2 cellular contexts compared by ENCODE assay signal in the genomic region with DNA sequence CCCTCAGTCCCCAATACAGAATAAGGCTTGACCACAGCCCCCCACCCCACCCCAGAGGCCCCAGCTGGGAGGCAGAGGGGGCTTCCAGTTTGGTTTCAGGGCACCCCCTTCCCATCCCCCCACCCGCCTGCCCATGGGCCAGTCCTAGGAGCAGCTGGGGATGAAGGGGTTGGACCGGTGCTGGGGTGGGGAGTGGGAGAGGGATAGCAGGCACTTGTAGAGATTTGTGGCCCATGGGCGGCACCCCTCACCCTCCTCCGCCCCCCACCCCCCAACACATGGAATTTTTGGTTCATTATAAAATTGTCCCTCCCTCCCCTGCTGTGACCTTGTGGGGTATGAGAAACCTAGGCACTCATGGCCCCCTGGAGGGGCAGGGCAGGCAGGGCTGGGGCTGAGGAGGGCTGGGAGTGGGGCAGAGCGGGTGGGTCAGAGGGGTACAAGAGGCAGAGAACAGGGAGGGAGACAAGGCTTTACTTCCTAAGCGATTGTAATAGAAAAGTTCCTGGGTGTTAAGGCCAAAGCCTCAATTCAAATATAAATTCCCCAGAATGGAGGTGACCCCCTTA.
TF ChIP-seq lines count a peak whose summit lies in the region.

No MANE protein-coding gene starts in this region.

TF ChIP-seq in K562, 482 proteins besides CTCF, POLR2A, EP300 and RAD21:
- TF ChIP-seq ZC3H8 (IDR thresholded peaks at IDR 0.05) (no peak), POLR2G (IDR thresholded peaks at IDR 0.05; ENCODE audit: low read depth, low read length) (0 out of 2 replicates have a peak, but pooled peaks have one; percentile 34)
TF ChIP-seq in K562: peak in this region for 1.

TF ChIP-seq in GM23338, 12 proteins besides CTCF, POLR2A, EP300 and RAD21:
- no peak for TF ChIP-seq EZH2 (IDR thresholded peaks at IDR 0.05; ENCODE audit: low read depth, unreplicated experiment)
- TF ChIP-seq STAT1 (IDR thresholded peaks at IDR 0.05; ENCODE audit: unreplicated experiment): no peak
- no peak for TF ChIP-seq NANOG (IDR thresholded peaks at IDR 0.05; ENCODE audit: borderline replicate concordance)
- TF ChIP-seq, protein P1, sequence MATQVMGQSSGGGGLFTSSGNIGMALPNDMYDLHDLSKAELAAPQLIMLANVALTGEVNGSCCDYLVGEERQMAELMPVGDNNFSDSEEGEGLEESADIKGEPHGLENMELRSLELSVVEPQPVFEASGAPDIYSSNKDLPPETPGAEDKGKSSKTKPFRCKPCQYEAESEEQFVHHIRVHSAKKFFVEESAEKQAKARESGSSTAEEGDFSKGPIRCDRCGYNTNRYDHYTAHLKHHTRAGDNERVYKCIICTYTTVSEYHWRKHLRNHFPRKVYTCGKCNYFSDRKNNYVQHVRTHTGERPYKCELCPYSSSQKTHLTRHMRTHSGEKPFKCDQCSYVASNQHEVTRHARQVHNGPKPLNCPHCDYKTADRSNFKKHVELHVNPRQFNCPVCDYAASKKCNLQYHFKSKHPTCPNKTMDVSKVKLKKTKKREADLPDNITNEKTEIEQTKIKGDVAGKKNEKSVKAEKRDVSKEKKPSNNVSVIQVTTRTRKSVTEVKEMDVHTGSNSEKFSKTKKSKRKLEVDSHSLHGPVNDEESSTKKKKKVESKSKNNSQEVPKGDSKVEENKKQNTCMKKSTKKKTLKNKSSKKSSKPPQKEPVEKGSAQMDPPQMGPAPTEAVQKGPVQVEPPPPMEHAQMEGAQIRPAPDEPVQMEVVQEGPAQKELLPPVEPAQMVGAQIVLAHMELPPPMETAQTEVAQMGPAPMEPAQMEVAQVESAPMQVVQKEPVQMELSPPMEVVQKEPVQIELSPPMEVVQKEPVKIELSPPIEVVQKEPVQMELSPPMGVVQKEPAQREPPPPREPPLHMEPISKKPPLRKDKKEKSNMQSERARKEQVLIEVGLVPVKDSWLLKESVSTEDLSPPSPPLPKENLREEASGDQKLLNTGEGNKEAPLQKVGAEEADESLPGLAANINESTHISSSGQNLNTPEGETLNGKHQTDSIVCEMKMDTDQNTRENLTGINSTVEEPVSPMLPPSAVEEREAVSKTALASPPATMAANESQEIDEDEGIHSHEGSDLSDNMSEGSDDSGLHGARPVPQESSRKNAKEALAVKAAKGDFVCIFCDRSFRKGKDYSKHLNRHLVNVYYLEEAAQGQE (IDR thresholded peaks at IDR 0.05; ENCODE audit: unreplicated experiment): no peak
- no peak for TF ChIP-seq CREB1 (CRISPR knock-in tag; IDR thresholded peaks at IDR 0.05; ENCODE audit: low read depth)
- TF ChIP-seq, protein P2, sequence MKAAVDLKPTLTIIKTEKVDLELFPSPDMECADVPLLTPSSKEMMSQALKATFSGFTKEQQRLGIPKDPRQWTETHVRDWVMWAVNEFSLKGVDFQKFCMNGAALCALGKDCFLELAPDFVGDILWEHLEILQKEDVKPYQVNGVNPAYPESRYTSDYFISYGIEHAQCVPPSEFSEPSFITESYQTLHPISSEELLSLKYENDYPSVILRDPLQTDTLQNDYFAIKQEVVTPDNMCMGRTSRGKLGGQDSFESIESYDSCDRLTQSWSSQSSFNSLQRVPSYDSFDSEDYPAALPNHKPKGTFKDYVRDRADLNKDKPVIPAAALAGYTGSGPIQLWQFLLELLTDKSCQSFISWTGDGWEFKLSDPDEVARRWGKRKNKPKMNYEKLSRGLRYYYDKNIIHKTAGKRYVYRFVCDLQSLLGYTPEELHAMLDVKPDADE (IDR thresholded peaks at IDR 0.05): no peak
- TF ChIP-seq ZNF114 (CRISPR knock-in tag; IDR thresholded peaks at IDR 0.05): no peak
- no peak for TF ChIP-seq ZNF331 (CRISPR knock-in tag; IDR thresholded peaks at IDR 0.05; ENCODE audit: low read depth)
- no peak for TF ChIP-seq JUNB (IDR thresholded peaks at IDR 0.05; ENCODE audit: unreplicated experiment)
- TF ChIP-seq, protein P3, sequence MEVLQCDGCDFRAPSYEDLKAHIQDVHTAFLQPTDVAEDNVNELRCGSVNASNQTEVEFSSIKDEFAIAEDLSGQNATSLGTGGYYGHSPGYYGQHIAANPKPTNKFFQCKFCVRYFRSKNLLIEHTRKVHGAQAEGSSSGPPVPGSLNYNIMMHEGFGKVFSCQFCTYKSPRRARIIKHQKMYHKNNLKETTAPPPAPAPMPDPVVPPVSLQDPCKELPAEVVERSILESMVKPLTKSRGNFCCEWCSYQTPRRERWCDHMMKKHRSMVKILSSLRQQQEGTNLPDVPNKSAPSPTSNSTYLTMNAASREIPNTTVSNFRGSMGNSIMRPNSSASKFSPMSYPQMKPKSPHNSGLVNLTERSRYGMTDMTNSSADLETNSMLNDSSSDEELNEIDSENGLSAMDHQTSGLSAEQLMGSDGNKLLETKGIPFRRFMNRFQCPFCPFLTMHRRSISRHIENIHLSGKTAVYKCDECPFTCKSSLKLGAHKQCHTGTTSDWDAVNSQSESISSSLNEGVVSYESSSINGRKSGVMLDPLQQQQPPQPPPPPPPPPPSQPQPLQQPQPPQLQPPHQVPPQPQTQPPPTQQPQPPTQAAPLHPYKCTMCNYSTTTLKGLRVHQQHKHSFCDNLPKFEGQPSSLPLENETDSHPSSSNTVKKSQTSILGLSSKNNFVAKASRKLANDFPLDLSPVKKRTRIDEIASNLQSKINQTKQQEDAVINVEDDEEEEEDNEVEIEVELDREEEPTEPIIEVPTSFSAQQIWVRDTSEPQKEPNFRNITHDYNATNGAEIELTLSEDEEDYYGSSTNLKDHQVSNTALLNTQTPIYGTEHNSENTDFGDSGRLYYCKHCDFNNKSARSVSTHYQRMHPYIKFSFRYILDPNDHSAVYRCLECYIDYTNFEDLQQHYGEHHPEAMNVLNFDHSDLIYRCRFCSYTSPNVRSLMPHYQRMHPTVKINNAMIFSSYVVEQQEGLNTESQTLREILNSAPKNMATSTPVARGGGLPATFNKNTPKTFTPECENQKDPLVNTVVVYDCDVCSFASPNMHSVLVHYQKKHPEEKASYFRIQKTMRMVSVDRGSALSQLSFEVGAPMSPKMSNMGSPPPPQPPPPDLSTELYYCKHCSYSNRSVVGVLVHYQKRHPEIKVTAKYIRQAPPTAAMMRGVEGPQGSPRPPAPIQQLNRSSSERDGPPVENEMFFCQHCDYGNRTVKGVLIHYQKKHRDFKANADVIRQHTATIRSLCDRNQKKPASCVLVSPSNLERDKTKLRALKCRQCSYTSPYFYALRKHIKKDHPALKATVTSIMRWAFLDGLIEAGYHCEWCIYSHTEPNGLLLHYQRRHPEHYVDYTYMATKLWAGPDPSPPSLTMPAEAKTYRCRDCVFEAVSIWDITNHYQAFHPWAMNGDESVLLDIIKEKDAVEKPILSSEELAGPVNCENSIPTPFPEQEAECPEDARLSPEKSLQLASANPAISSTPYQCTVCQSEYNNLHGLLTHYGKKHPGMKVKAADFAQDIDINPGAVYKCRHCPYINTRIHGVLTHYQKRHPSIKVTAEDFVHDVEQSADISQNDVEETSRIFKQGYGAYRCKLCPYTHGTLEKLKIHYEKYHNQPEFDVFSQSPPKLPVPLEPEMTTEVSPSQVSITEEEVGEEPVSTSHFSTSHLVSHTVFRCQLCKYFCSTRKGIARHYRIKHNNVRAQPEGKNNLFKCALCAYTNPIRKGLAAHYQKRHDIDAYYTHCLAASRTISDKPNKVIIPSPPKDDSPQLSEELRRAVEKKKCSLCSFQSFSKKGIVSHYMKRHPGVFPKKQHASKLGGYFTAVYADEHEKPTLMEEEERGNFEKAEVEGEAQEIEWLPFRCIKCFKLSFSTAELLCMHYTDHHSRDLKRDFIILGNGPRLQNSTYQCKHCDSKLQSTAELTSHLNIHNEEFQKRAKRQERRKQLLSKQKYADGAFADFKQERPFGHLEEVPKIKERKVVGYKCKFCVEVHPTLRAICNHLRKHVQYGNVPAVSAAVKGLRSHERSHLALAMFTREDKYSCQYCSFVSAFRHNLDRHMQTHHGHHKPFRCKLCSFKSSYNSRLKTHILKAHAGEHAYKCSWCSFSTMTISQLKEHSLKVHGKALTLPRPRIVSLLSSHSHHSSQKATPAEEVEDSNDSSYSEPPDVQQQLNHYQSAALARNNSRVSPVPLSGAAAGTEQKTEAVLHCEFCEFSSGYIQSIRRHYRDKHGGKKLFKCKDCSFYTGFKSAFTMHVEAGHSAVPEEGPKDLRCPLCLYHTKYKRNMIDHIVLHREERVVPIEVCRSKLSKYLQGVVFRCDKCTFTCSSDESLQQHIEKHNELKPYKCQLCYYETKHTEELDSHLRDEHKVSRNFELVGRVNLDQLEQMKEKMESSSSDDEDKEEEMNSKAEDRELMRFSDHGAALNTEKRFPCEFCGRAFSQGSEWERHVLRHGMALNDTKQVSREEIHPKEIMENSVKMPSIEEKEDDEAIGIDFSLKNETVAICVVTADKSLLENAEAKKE (CRISPR knock-in tag; IDR thresholded peaks at IDR 0.05): no peak
- no peak for TF ChIP-seq EZH2phosphoT487 (IDR thresholded peaks at IDR 0.05; ENCODE audit: unreplicated experiment)
- TF ChIP-seq POLR2AphosphoS5 (IDR thresholded peaks at IDR 0.05; ENCODE audit: low read depth): no peak
